Comparison of ENCODE assay signal across 1 cellular context in genomic region chr3:25782636-25782937, GRCh38.
TF ChIP-seq lines count a peak whose summit lies in the region.

No MANE protein-coding gene starts in this region.

TF ChIP-seq in endothelial cell of umbilical vein, 7 proteins besides CTCF, POLR2A, EP300 and RAD21:
- no peak for TF ChIP-seq POLR2AphosphoS5 (IDR thresholded peaks at IDR 0.05; ENCODE audit: insufficient read depth, low read depth, low read length)
- TF ChIP-seq MAX (IDR thresholded peaks at IDR 0.05; ENCODE audit: insufficient read depth, insufficient read length) = no peak
- no peak for TF ChIP-seq JUN (IDR thresholded peaks at IDR 0.05; ENCODE audit: borderline replicate concordance, insufficient read depth, insufficient read length, low read depth)
- no peak for TF ChIP-seq MYC (IDR thresholded peaks at IDR 0.05; ENCODE audit: low read depth, low read length)
- no peak for TF ChIP-seq GATA2 (IDR thresholded peaks at IDR 0.05; ENCODE audit: insufficient read depth, insufficient read length, low read depth, low read length)
- TF ChIP-seq FOS (IDR thresholded peaks at IDR 0.05; ENCODE audit: borderline replicate concordance, insufficient read depth, low read length) = no peak
